10 cellular contexts compared by ENCODE assay signal in the genomic region with DNA sequence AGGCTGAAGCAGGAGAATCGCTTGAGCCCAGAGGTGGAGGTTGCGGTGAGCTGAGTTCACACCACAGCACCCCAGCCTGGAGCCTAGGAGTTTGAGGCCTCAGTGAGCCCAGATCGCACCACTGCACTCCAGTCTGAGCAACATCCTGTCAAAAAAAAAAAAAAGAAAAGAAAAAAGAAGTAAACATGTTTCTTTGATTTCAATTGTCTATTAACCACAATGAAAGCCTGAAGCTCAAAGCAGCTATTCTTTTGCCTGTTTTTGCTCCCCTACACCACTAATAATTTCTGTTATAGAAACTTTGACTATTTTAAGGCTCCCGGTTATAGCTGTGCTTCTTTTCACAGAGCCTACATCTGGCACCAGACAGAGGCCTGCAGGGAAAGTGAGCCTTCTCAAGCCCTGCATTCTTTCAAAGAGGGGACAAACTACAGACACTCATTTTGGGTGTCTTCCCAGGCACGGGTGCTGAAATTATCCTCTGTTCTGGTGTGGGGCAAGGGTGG. TPM values are rescaled to one million over a fixed set of nuclear protein-coding genes. Genes with fewer than 3 reads are reported as not detected.
DNase-seq lines count a peak whose midpoint lies in the region; ATAC-seq and TF ChIP-seq lines count a peak whose summit lies in the region.
"Had no signal": no experiment of that assay in that cellular context is flagged by ENCODE, and none has a peak within 500 bp of the region (broad histone marks: within the 10 kb centered on the region; RNA-seq: fewer than 3 reads in every experiment).

No MANE protein-coding gene starts in this region.

- H3K9me3 ChIP-seq in BLaER1, result no peaks in the 10 kb centered on the region
- H3K9me3 ChIP-seq in neural progenitor cell (ENCODE audit: low read depth), result no peaks in the 10 kb centered on the region
- H3K9me3 ChIP-seq in Caco-2, result no peaks in the 10 kb centered on the region

- peaks cover 4% of the 10 kb centered on the region for H3K27me3 Mint-ChIP-seq in neural progenitor cell (ENCODE audit: insufficient read depth, low read depth)
- no peaks in the 10 kb centered on the region for H3K27me3 Mint-ChIP-seq in Caco-2 (ENCODE audit: insufficient read depth, unreplicated experiment)

- peak overlapping the region; percentile 43; the same call in 1 of the 2 replicates for H3K27ac ChIP-seq in BLaER1
- peak overlapping the region; percentile 41 for H3K27ac ChIP-seq in cingulate gyrus (ENCODE audit: low read depth, low read length)
- no peak overlapping the region for H3K27ac ChIP-seq in neural progenitor cell
- H3K27ac ChIP-seq: C4-2B had no signal

- TF ChIP-seq CTCF in neural progenitor cell (IDR thresholded peaks at IDR 0.05), result no peak
- TF ChIP-seq CTCF in Caco-2 (IDR thresholded peaks at IDR 0.05; ENCODE audit: insufficient read depth in 1 of 2, low read depth in 1 of 2, low read length in 1 of 2, severe bottlenecking in 1 of 2, unreplicated experiment in 1 of 2), result no peak

- no peaks in the 10 kb centered on the region for H3F3A ChIP-seq in neural progenitor cell (ENCODE audit: low read depth)

- no peaks in the 10 kb centered on the region for H3K9me3 Mint-ChIP-seq in neural progenitor cell
- no peaks in the 10 kb centered on the region for H3K9me3 Mint-ChIP-seq in Caco-2 (ENCODE audit: unreplicated experiment)

- H3K4me2 ChIP-seq in BLaER1 (peak overlapping the region; percentile 39), neural progenitor cell (no peak overlapping the region)

- peak overlapping the region; percentile 72 for H2AFZ ChIP-seq in neural progenitor cell (replicated peaks)

- H3K27me3 ChIP-seq in BLaER1 (no peaks in the 10 kb centered on the region), neural progenitor cell (no peaks in the 10 kb centered on the region), Caco-2 (replicated peaks; ENCODE audit: control insufficient read depth, insufficient read depth, low read length) (no peaks in the 10 kb centered on the region)

- H3K36me3 Mint-ChIP-seq in neural progenitor cell, result no peaks in the 10 kb centered on the region
- H3K36me3 Mint-ChIP-seq in Caco-2 (ENCODE audit: insufficient read depth, unreplicated experiment), result no peaks in the 10 kb centered on the region

- DNase-seq in T-helper 9 cell, result peak; percentile 64
- DNase-seq in neural progenitor cell (ENCODE audit: low spot score), result no peak
- DNase-seq in DMS 273 treated with DMSO at 0.1 percent for 48 hours (lab: John Stamatoyannopoulos, UW), result no peak
- no peak for DNase-seq in Caco-2
- no peak for DNase-seq in OCI-M1 (lab: John Stamatoyannopoulos, UW)

- H3K4me1 ChIP-seq in BLaER1, result peaks cover 26% of the 10 kb centered on the region
- no peaks in the 10 kb centered on the region for H3K4me1 ChIP-seq in neural progenitor cell
- no peaks in the 10 kb centered on the region for H3K4me1 ChIP-seq in Caco-2

- H3K4me3 ChIP-seq in BLaER1 (no peak overlapping the region), neural progenitor cell (no peak overlapping the region), Caco-2 (ENCODE audit: low read depth, low read length) (no peak overlapping the region)

- H3K79me2 ChIP-seq in neural progenitor cell (ENCODE audit: low read depth), result no peaks in the 10 kb centered on the region

- H3K9ac ChIP-seq in BLaER1 (no peak overlapping the region; the same call in 1 of the 2 replicates), neural progenitor cell (no peak overlapping the region)

- POLR2A ChIA-PET in Caco-2 (lab: Charles Lee), result no interaction called here

- ATAC-seq in HG03097 (IDR thresholded peaks at IDR 0.05; ENCODE audit: low FRiP score, unreplicated experiment), result no peak

- H3K4me1 Mint-ChIP-seq in neural progenitor cell, result peaks cover 10% of the 10 kb centered on the region
- no peaks in the 10 kb centered on the region for H3K4me1 Mint-ChIP-seq in Caco-2 (ENCODE audit: low read depth, unreplicated experiment)

- no TSS peak for BruUV-seq in Caco-2 (replicated peaks; lab: Mats Ljungman, UMichigan)

- H3K27ac Mint-ChIP-seq in neural progenitor cell, result no peak overlapping the region
- no peak overlapping the region for H3K27ac Mint-ChIP-seq in Caco-2 (ENCODE audit: unreplicated experiment)

- H3K36me3 ChIP-seq in BLaER1, result no peaks in the 10 kb centered on the region
- H3K36me3 ChIP-seq in neural progenitor cell, result no peaks in the 10 kb centered on the region
- no peaks in the 10 kb centered on the region for H3K36me3 ChIP-seq in Caco-2 (ENCODE audit: control insufficient read depth, insufficient read depth, low read length)

- intact Hi-C loops in Caco-2 (cut with micrococcal nuclease; ENCODE audit: unreplicated experiment), result no loop called here

- no peaks in the 10 kb centered on the region for H4K20me1 ChIP-seq in BLaER1
- H4K20me1 ChIP-seq in neural progenitor cell (ENCODE audit: low read depth), result no peaks in the 10 kb centered on the region

- H3K4me3 Mint-ChIP-seq in neural progenitor cell, result no peak overlapping the region
- H3K4me3 Mint-ChIP-seq in Caco-2 (ENCODE audit: unreplicated experiment), result no peak overlapping the region

- CTCF ChIA-PET in Caco-2 (lab: Charles Lee), result no interaction called here

RNA-seq across cellular contexts. Expression of a gene that starts 14.1 kb away (rescaled TPM):
- total RNA-seq in neural progenitor cell (ENCODE audit: low replicate concordance) (0.31 TPM in 1 of 2 replicates, not detected in the other), Caco-2 (2022) (not detected in 2 replicates)
- total RNA-seq: M059J had no signal

RNA-seq across cellular contexts. Expression of a gene that starts 28.9 kb away (rescaled TPM):
- total RNA-seq in neural progenitor cell (ENCODE audit: low replicate concordance) (0.19 and 0.34 TPM in 2 replicates), Caco-2 (2022) (3.6 and 3.7 TPM in 2 replicates)

RNA-seq across cellular contexts. Expression of a gene that starts 51.6 kb away (rescaled TPM):
- total RNA-seq in neural progenitor cell (ENCODE audit: low replicate concordance), result 22.1 and 22.2 TPM in 2 replicates
- total RNA-seq in Caco-2 (2022), result 87.5 and 92.0 TPM in 2 replicates

RNA-seq across cellular contexts. Expression of a gene that starts 52.0 kb away (rescaled TPM):
- total RNA-seq in neural progenitor cell (ENCODE audit: low replicate concordance) (0.28 and 0.52 TPM in 2 replicates), Caco-2 (2022) (0.64 and 1.4 TPM in 2 replicates)
- total RNA-seq: M059J had no signal
